1 cellular context compared by ENCODE assay signal in genomic region chr1:34092399-34092798, GRCh38.
TF ChIP-seq lines count a peak whose summit lies in the region.

No MANE protein-coding gene starts in this region.

TF ChIP-seq in H1, 55 proteins besides CTCF, POLR2A, EP300 and RAD21:
- 0 out of 2 replicates have a peak, but pooled peaks have one; percentile 38 for TF ChIP-seq YY1 (IDR thresholded peaks at IDR 0.05; ENCODE audit: low read depth, low read length)
